ENCODE assay signal across 24 cellular contexts in genomic region chr13:50645092-50645491, GRCh38.
A peak's percentile ranks its signal among the peaks of the same experiment; 100 is the strongest.
DNase-seq lines count a peak whose midpoint lies in the region; ATAC-seq and TF ChIP-seq lines count a peak whose summit lies in the region.
"Had no signal": no experiment of that assay in that cellular context is flagged by ENCODE, and none has a peak within 500 bp of the region (broad histone marks: within the 10 kb centered on the region; RNA-seq: fewer than 3 reads in every experiment).

No MANE protein-coding gene starts in this region.

- H3K9me3 ChIP-seq in PC-3 (ENCODE audit: low read length), result no peaks in the 10 kb centered on the region
- H3K9me3 ChIP-seq in mammary epithelial cell (replicated peaks; ENCODE audit: insufficient read depth, low read length), result peaks cover 3% of the 10 kb centered on the region
- no peaks in the 10 kb centered on the region for H3K9me3 ChIP-seq in colonic mucosa
- H3K9me3 ChIP-seq: stomach, upper lobe of right lung had no signal

- H3K4me1 ChIP-seq in PC-3 (ENCODE audit: insufficient read depth, low read length) (peaks cover 18% of the 10 kb centered on the region), mammary epithelial cell (ENCODE audit: insufficient read depth, low read length) (peaks cover 22% of the 10 kb centered on the region), colonic mucosa (no peaks in the 10 kb centered on the region)
- H3K4me1 ChIP-seq: stomach, upper lobe of right lung had no signal

- dilution Hi-C loops in mammary epithelial cell (cut with HindIII; ENCODE audit: low sequenced_read_pairs), result no loop called here

- in situ Hi-C loops in mammary epithelial cell (cut with MboI; ENCODE audit: low sequenced_read_pairs in 2 of 2), result no loop called here

- POLR2A ChIA-PET in PC-3 (lab: Charles Lee; ENCODE audit: unreplicated experiment), result no interaction called here

- no peaks in the 10 kb centered on the region for H3K27me3 ChIP-seq in PC-3 (ENCODE audit: low read length)
- no peaks in the 10 kb centered on the region for H3K27me3 ChIP-seq in mammary epithelial cell (ENCODE audit: insufficient read depth, low read length)
- no peaks in the 10 kb centered on the region for H3K27me3 ChIP-seq in colonic mucosa
- H3K27me3 ChIP-seq: stomach, upper lobe of right lung had no signal

- H3K79me2 ChIP-seq in PC-3 (ENCODE audit: low read length) (no peaks in the 10 kb centered on the region), mammary epithelial cell (ENCODE audit: insufficient read depth, low read length) (no peaks in the 10 kb centered on the region)

- no peaks in the 10 kb centered on the region for H3K36me3 ChIP-seq in PC-3 (ENCODE audit: low read depth, low read length)
- no peaks in the 10 kb centered on the region for H3K36me3 ChIP-seq in mammary epithelial cell (ENCODE audit: insufficient read depth, low read length)
- no peaks in the 10 kb centered on the region for H3K36me3 ChIP-seq in colonic mucosa
- H3K36me3 ChIP-seq: stomach, upper lobe of right lung had no signal

- no peaks in the 10 kb centered on the region for H3K9me2 ChIP-seq in PC-3 (replicated peaks; ENCODE audit: low read length)

- intact Hi-C loops in PC-3 (cut with micrococcal nuclease) (no loop called here), mammary epithelial cell (cut with micrococcal nuclease) (no loop called here), colonic mucosa (cut with DNase I) (no loop called here)

- TF ChIP-seq CTCF in AG10803 (conservative IDR thresholded peaks at IDR 0.05; ENCODE audit: low read length) (no peak), PC-3 (conservative IDR thresholded peaks at IDR 0.05; ENCODE audit: low read depth, low read length) (no peak), mammary epithelial cell (conservative IDR thresholded peaks at IDR 0.05 in 1 of 2, IDR thresholded peaks at IDR 0.05 in 1 of 2; ENCODE audit: extremely low read depth in 1 of 2, insufficient read depth in 1 of 2, low read depth in 1 of 2, low read length in 2 of 2) (no peak), colonic mucosa (IDR thresholded peaks at IDR 0.05) (no peak)

- H3K9ac ChIP-seq in PC-3 (ENCODE audit: low read length), result no peak overlapping the region; the same call in 1 of the 2 replicates
- no peak overlapping the region for H3K9ac ChIP-seq in mammary epithelial cell (ENCODE audit: insufficient read depth, low read length)
- H3K9ac ChIP-seq in colonic mucosa (ENCODE audit: low read depth in 2 of 2, low read length in 2 of 2), result no peak overlapping the region

- BruUV-seq in PC-3 (replicated peaks; lab: Mats Ljungman, UMichigan) (no TSS peak), mammary epithelial cell (replicated peaks; lab: Mats Ljungman, UMichigan) (no TSS peak)

- H2AFZ ChIP-seq in PC-3 (ENCODE audit: low read length) (no peak overlapping the region), mammary epithelial cell (ENCODE audit: low read depth, low read length) (no peak overlapping the region)

- H4K20me1 ChIP-seq in PC-3 (ENCODE audit: low read length) (no peaks in the 10 kb centered on the region), mammary epithelial cell (ENCODE audit: insufficient read depth, low read length) (no peaks in the 10 kb centered on the region)

- 51% methylated on average over 4 of the region's 4 CpGs for WGBS in mammary epithelial cell (ENCODE audit: low coverage, missing lambda C conversion rate)

- DNase-seq in AG10803 (ENCODE audit: low read depth), result peak; percentile 59
- peak; percentile 47 for DNase-seq in PC-3
- DNase-seq in mammary epithelial cell, result peak; percentile 58
- DNase-seq in kidney tubule cell (ENCODE audit: low spot score), result peak; percentile 33
- no peak for DNase-seq in stimulated activated naive CD4-positive, alpha-beta T cell (lab: John Stamatoyannopoulos, UW)
- DNase-seq in activated CD4-positive, alpha-beta T cell treated with anti-CD3 and anti-CD28 coated beads, Interleukin-2, amount 50 U/mL, for 4 hours, result no peak
- no peak for DNase-seq in colonic mucosa
- DNase-seq: activated CD4-positive, alpha-beta memory T cell treated with anti-CD3 and anti-CD28 coated beads for 36 hours; activated gamma-delta T cell treated with Interleukin-2 at 50 U/mL for 16 hours; activated T-cell treated with anti-CD3 and anti-CD28 coated beads for 4 hours; aorta; GF-D8; NCI-H2029; NCI-H524; Right ventricle myocardium superior; stimulated activated CD4-positive, alpha-beta T cell treated with anti-CD3 and anti-CD28 coated beads, Interleukin-2, amount 100 ng/mL, for 24 hours; stomach; T-helper 1 cell; upper lobe of right lung had no signal

- ATAC-seq in PC-3, result no peak
- ATAC-seq in activated CD4-positive, CD25-positive, alpha-beta regulatory T cell treated with anti-CD3 and anti-CD28 coated beads, Interleukin-2, amount 50 U/mL, for 24 hours, result no peak
- ATAC-seq: GM12878; K562; natural killer cell treated with Interleukin-12 subunit alpha and Interleukin-12 subunit beta and Interleukin-15 and Interleukin-18, amount 100 ng/mL, for 72 hours; upper lobe of right lung had no signal

- H3F3A ChIP-seq in PC-3 (ENCODE audit: low read length, unreplicated experiment), result no peaks in the 10 kb centered on the region

- H3K27ac ChIP-seq in PC-3 (ENCODE audit: low read length), result peak overlapping the region; percentile 79
- H3K27ac ChIP-seq in mammary epithelial cell (ENCODE audit: insufficient read depth, low read depth, low read length), result peak overlapping the region; percentile 48
- H3K27ac ChIP-seq in colonic mucosa, result no peak overlapping the region
- H3K27ac ChIP-seq: coronary artery, stomach, upper lobe of right lung had no signal

- H3K4me2 ChIP-seq in PC-3 (ENCODE audit: low read length), result peak overlapping the region; percentile 44
- H3K4me2 ChIP-seq in mammary epithelial cell (ENCODE audit: insufficient read depth, low read depth, low read length), result peak overlapping the region; percentile 39

- CTCF ChIA-PET in PC-3 (lab: Charles Lee) (no interaction called here), mammary epithelial cell (lab: Charles Lee; ENCODE audit: low non-redundant PET) (no interaction called here)

- H3K4me3 ChIP-seq in AG10803 (ENCODE audit: low read length) (no peak overlapping the region), PC-3 (ENCODE audit: low read length) (no peak overlapping the region), mammary epithelial cell (replicated peaks in 1 of 3; ENCODE audit: insufficient read depth in 1 of 3, low read depth in 2 of 3, low read length in 3 of 3) (no peak overlapping the region), colonic mucosa (no peak overlapping the region)
- H3K4me3 ChIP-seq: coronary artery, GM12878, K562, stomach, upper lobe of right lung had no signal

Comparison
In these comparisons a context has a peak if more than half of its experiments do, and no peak if none do; other contexts are left out.
1. DNase-seq: peak in AG10803 (single experiment), PC-3 (single experiment), mammary epithelial cell (single experiment) and kidney tubule cell (single experiment); none in stimulated activated naive CD4-positive, alpha-beta T cell (0 of 6), activated CD4-positive, alpha-beta T cell treated with anti-CD3 and anti-CD28 coated beads, Interleukin-2, amount 50 U/mL, for 4 hours (0 of 2) and colonic mucosa (single experiment).